8 cellular contexts compared by ENCODE assay signal in the genomic region with DNA sequence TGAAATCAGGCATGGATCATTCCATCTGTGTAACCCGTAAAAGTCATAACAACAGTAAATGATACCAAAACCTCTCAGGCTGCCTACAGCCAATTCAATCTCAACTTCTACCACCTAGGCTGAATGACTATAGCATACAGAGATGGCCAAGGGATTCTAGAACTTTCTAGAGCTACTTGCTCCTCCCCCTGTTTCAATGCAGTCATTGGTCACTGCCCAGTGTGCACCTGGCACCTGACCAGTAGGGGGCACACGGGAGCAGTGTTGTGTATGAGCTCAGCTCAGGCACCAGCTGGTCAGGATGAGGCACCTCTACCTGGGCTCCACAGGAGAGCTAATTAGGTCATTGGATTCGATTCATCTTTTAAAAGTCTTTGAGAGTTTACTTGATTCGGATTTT.
DNase-seq lines count a peak whose midpoint lies in the region; ATAC-seq and TF ChIP-seq lines count a peak whose summit lies in the region.

No MANE protein-coding gene starts in this region.

- intact Hi-C loops in heart right ventricle (cut with DNase I): loop anchor here in 5 of 10 donors (5.0 to 10.0 kb wide), 5 partner anchors 51 to 271 kb away; no protein-coding TSS in a partner anchor
- intact Hi-C loops in left ventricle myocardium superior (cut with micrococcal nuclease): loop anchor here (10.0 kb wide), 1 partner anchor 129 kb away; no protein-coding TSS in a partner anchor
- intact Hi-C loops in activated T-helper 2 cell treated with anti-CD3 and anti-CD28 coated beads, Interferon-gamma antibody, Interleukin-2, Interleukin-4, amounts not matched to agents 10 μg/mL and 5 μg/mL and 100 μg/mL, durations not matched to agents 14 hours and 24 hours and 36 hours (cut with micrococcal nuclease): no loop called here

- H3K27me3 ChIP-seq in heart right ventricle: no peaks in the 10 kb centered on the region

- peak overlapping the region in 8 of 10 donors; percentile 43 to 94 (median 84) for H3K27ac ChIP-seq in heart right ventricle

- peak in 1 of 2 donors; percentile 36 for DNase-seq in heart right ventricle
- DNase-seq in left ventricle myocardium superior: no peak
- DNase-seq in NCI-H748 treated with DMSO at 0.1 percent for 48 hours (lab: John Stamatoyannopoulos, UW): peak; percentile 39
- peak; percentile 23 for DNase-seq in activated T-helper 2 cell treated with anti-CD3 and anti-CD28 coated beads, Interferon-gamma antibody, Interleukin-2, Interleukin-4, amounts not matched to agents 10 μg/mL and 5 μg/mL and 100 μg/mL, durations not matched to agents 14 hours and 24 hours and 36 hours (ENCODE audit: low spot score)
- peak; percentile 65 for DNase-seq in kidney tubule cell (ENCODE audit: low spot score)
- peak; percentile 48 to 66 for DNase-seq in stimulated activated naive CD8-positive, alpha-beta T cell treated with anti-CD3 and anti-CD28 coated beads, Interleukin-15, amount 100 ng/mL, for 72 hours
- DNase-seq in effector CD8-positive, alpha-beta T cell (lab: John Stamatoyannopoulos, UW): no peak

- ATAC-seq in heart right ventricle: peak in 1 of 8 donors; percentile 17
- ATAC-seq in left ventricle myocardium superior: no peak
- peak; percentile 54 for ATAC-seq in HG02623 (IDR thresholded peaks at IDR 0.05; ENCODE audit: unreplicated experiment)
- peak; percentile 92 for ATAC-seq in stimulated activated naive CD8-positive, alpha-beta T cell treated with anti-CD3 and anti-CD28 coated beads, Interleukin-15, amount 100 ng/mL, for 72 hours

- H3K4me3 ChIP-seq in heart right ventricle: peak overlapping the region in 2 of 10 donors; percentile 57 to 59

- H3K9me3 Mint-ChIP-seq in activated T-helper 2 cell treated with anti-CD3 and anti-CD28 coated beads, Interferon-gamma antibody, Interleukin-2, Interleukin-4, amounts not matched to agents 10 μg/mL and 5 μg/mL and 100 μg/mL, durations not matched to agents 14 hours and 24 hours and 36 hours: no peaks in the 10 kb centered on the region
- no peaks in the 10 kb centered on the region for H3K9me3 Mint-ChIP-seq in stimulated activated naive CD8-positive, alpha-beta T cell treated with anti-CD3 and anti-CD28 coated beads, Interleukin-15, amount 100 ng/mL, for 72 hours

- 67 to 71% methylated on average over 4 of the region's 4 CpGs for WGBS in heart right ventricle, 2 donors

- no peaks in the 10 kb centered on the region for H3K4me1 Mint-ChIP-seq in activated T-helper 2 cell treated with anti-CD3 and anti-CD28 coated beads, Interferon-gamma antibody, Interleukin-2, Interleukin-4, amounts not matched to agents 10 μg/mL and 5 μg/mL and 100 μg/mL, durations not matched to agents 14 hours and 24 hours and 36 hours (ENCODE audit: low read depth)
- no peaks in the 10 kb centered on the region for H3K4me1 Mint-ChIP-seq in stimulated activated naive CD8-positive, alpha-beta T cell treated with anti-CD3 and anti-CD28 coated beads, Interleukin-15, amount 100 ng/mL, for 72 hours

- no peak overlapping the region for H3K4me3 Mint-ChIP-seq in activated T-helper 2 cell treated with anti-CD3 and anti-CD28 coated beads, Interferon-gamma antibody, Interleukin-2, Interleukin-4, amounts not matched to agents 10 μg/mL and 5 μg/mL and 100 μg/mL, durations not matched to agents 14 hours and 24 hours and 36 hours (ENCODE audit: low read depth)
- H3K4me3 Mint-ChIP-seq in stimulated activated naive CD8-positive, alpha-beta T cell treated with anti-CD3 and anti-CD28 coated beads, Interleukin-15, amount 100 ng/mL, for 72 hours: no peak overlapping the region

- H3K27ac Mint-ChIP-seq in activated T-helper 2 cell treated with anti-CD3 and anti-CD28 coated beads, Interferon-gamma antibody, Interleukin-2, Interleukin-4, amounts not matched to agents 10 μg/mL and 5 μg/mL and 100 μg/mL, durations not matched to agents 14 hours and 24 hours and 36 hours: no peak overlapping the region
- H3K27ac Mint-ChIP-seq in stimulated activated naive CD8-positive, alpha-beta T cell treated with anti-CD3 and anti-CD28 coated beads, Interleukin-15, amount 100 ng/mL, for 72 hours: no peak overlapping the region

- H3K36me3 ChIP-seq in heart right ventricle: no peaks in the 10 kb centered on the region

- H3K9me3 ChIP-seq in heart right ventricle: no peaks in the 10 kb centered on the region

- H3K36me3 Mint-ChIP-seq in activated T-helper 2 cell treated with anti-CD3 and anti-CD28 coated beads, Interferon-gamma antibody, Interleukin-2, Interleukin-4, amounts not matched to agents 10 μg/mL and 5 μg/mL and 100 μg/mL, durations not matched to agents 14 hours and 24 hours and 36 hours (ENCODE audit: low read depth): no peaks in the 10 kb centered on the region

- peak; percentile 30 to 68 (median 60) for TF ChIP-seq CTCF in heart right ventricle (IDR thresholded peaks at IDR 0.05)

- H3K4me1 ChIP-seq in heart right ventricle: peaks cover 2 to 74% (median 39%) of the 10 kb centered on the region in 9 donors

- peaks cover 3% of the 10 kb centered on the region for H3K27me3 Mint-ChIP-seq in activated T-helper 2 cell treated with anti-CD3 and anti-CD28 coated beads, Interferon-gamma antibody, Interleukin-2, Interleukin-4, amounts not matched to agents 10 μg/mL and 5 μg/mL and 100 μg/mL, durations not matched to agents 14 hours and 24 hours and 36 hours (ENCODE audit: low read depth)
- no peaks in the 10 kb centered on the region for H3K27me3 Mint-ChIP-seq in stimulated activated naive CD8-positive, alpha-beta T cell treated with anti-CD3 and anti-CD28 coated beads, Interleukin-15, amount 100 ng/mL, for 72 hours

Comparison
In these comparisons a context has a peak if more than half of its experiments do, and no peak if none do; other contexts are left out.
1. DNase-seq: peak in NCI-H748 treated with DMSO at 0.1 percent for 48 hours (single experiment), activated T-helper 2 cell treated with anti-CD3 and anti-CD28 coated beads, Interferon-gamma antibody, Interleukin-2, Interleukin-4, amounts not matched to agents 10 μg/mL and 5 μg/mL and 100 μg/mL, durations not matched to agents 14 hours and 24 hours and 36 hours (single experiment), kidney tubule cell (single experiment) and stimulated activated naive CD8-positive, alpha-beta T cell treated with anti-CD3 and anti-CD28 coated beads, Interleukin-15, amount 100 ng/mL, for 72 hours (2 of 2); none in left ventricle myocardium superior (single experiment) and effector CD8-positive, alpha-beta T cell (single experiment).